Comparison of ENCODE assay signal across 1 cellular context in genomic region chr1:154840557-154841176, GRCh38.
TF ChIP-seq lines count a peak whose summit lies in the region.

No MANE protein-coding gene starts in this region.

TF ChIP-seq in IMR-90, 13 proteins besides CTCF, POLR2A, EP300 and RAD21 (continued from another document):
- TF ChIP-seq MAFK (IDR thresholded peaks at IDR 0.05; ENCODE audit: low read depth, low read length) = no peak
- no peak for TF ChIP-seq RFX5 (IDR thresholded peaks at IDR 0.05; ENCODE audit: low read depth, low read length)
- TF ChIP-seq, protein P1, sequence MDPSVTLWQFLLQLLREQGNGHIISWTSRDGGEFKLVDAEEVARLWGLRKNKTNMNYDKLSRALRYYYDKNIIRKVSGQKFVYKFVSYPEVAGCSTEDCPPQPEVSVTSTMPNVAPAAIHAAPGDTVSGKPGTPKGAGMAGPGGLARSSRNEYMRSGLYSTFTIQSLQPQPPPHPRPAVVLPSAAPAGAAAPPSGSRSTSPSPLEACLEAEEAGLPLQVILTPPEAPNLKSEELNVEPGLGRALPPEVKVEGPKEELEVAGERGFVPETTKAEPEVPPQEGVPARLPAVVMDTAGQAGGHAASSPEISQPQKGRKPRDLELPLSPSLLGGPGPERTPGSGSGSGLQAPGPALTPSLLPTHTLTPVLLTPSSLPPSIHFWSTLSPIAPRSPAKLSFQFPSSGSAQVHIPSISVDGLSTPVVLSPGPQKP (IDR thresholded peaks at IDR 0.05; ENCODE audit: borderline replicate concordance, low read depth, low read length) = no peak
- no peak for TF ChIP-seq MAZ (IDR thresholded peaks at IDR 0.05; ENCODE audit: borderline replicate concordance, low read depth, low read length)
- no peak for TF ChIP-seq FOS (IDR thresholded peaks at IDR 0.05; ENCODE audit: low read depth, low read length)
- no peak for TF ChIP-seq RCOR1 (IDR thresholded peaks at IDR 0.05; ENCODE audit: insufficient replicate concordance, low read length)
